ENCODE assay signal across 18 cellular contexts in genomic region chr5:114311943-114312342, GRCh38. TPM values are rescaled to one million over a fixed set of nuclear protein-coding genes. Genes with fewer than 3 reads are reported as not detected.
"Had no signal": no experiment of that assay in that cellular context is flagged by ENCODE, and none has a peak within 500 bp of the region (broad histone marks: within the 10 kb centered on the region; RNA-seq: fewer than 3 reads in every experiment).

No MANE protein-coding gene starts in this region.

- H3K27me3 ChIP-seq: body of pancreas, colonic mucosa, spleen, thyroid gland had no signal

- H3K4me3 ChIP-seq: body of pancreas, colonic mucosa, spleen, thyroid gland had no signal

- H3K9me3 ChIP-seq: body of pancreas, colonic mucosa, spleen, thyroid gland had no signal

- DNase-seq: activated CD4-positive, alpha-beta memory T cell treated with anti-CD3 and anti-CD28 coated beads for 36 hours; activated CD4-positive, alpha-beta T cell treated with anti-CD3 and anti-CD28 coated beads for 4 hours; activated CD8-positive, alpha-beta memory T cell treated with anti-CD3 and anti-CD28 coated beads, Interleukin-2, amount 10 ng/mL, durations not matched to agents 7 days and 5 days; activated naive CD4-positive, alpha-beta T cell treated with Interleukin-2 at 50 U/mL for 16 hours; activated naive CD8-positive, alpha-beta T cell treated with anti-CD3 and anti-CD28 coated beads, Interleukin-2, amount 10 ng/mL, durations not matched to agents 7 days and 5 days; body of pancreas; colonic mucosa; erythroblast; left cardiac atrium; posterior cingulate gyrus; spleen; stimulated activated CD4-positive, alpha-beta T cell treated with anti-CD3 and anti-CD28 coated beads, Interleukin-4, amount 100 ng/mL, for 4 hours; stimulated activated naive B cell treated with anti-CD40 and anti-IgM and Interleukin-4, amounts not matched to agents 10 μg/mL and 1 μg/mL and 100 μg/mL, for 72 hours; T-helper 2 cell; thyroid gland had no signal

- H3K4me1 ChIP-seq: body of pancreas, colonic mucosa, spleen, thyroid gland had no signal

- ATAC-seq: activated CD8-positive, alpha-beta memory T cell treated with anti-CD3 and anti-CD28 coated beads, Interleukin-2, amount 10 ng/mL, durations not matched to agents 7 days and 5 days; activated T-helper 17 cell treated with anti-CD3 and anti-CD28 coated beads, Interleukin-2, amount 50 U/mL, for 72 hours; body of pancreas; left cardiac atrium; natural killer cell treated with Interleukin-12 subunit alpha and Interleukin-12 subunit beta and Interleukin-15 and Interleukin-18, amount 100 ng/mL, for 72 hours; stimulated activated naive B cell treated with anti-CD40 and anti-IgM and Interleukin-4, amounts not matched to agents 10 μg/mL and 1 μg/mL and 100 μg/mL, for 72 hours had no signal

- H3K36me3 ChIP-seq: colonic mucosa, spleen, thyroid gland had no signal

- H3K27ac ChIP-seq: body of pancreas, colonic mucosa, spleen, thyroid gland had no signal

RNA-seq across cellular contexts. Expression of gene KCNN2, which starts 49.9 kb away (rescaled TPM):
- total RNA-seq: activated CD4-positive, alpha-beta memory T cell treated with anti-CD3 and anti-CD28 coated beads for 36 hours; activated CD8-positive, alpha-beta memory T cell treated with anti-CD3 and anti-CD28 coated beads, Interleukin-2, amount 10 ng/mL, durations not matched to agents 7 days and 5 days; activated naive CD8-positive, alpha-beta T cell treated with anti-CD3 and anti-CD28 coated beads, Interleukin-2, amount 10 ng/mL, durations not matched to agents 7 days and 5 days; activated T-helper 17 cell treated with anti-CD3 and anti-CD28 coated beads, Interleukin-2, amount 50 U/mL, for 72 hours; mesenteric fat pad; natural killer cell treated with Interleukin-12 subunit alpha and Interleukin-12 subunit beta and Interleukin-15 and Interleukin-18, amount 100 ng/mL, for 72 hours had no signal
